Comparison of ENCODE assay signal across 8 cellular contexts in the genomic region with DNA sequence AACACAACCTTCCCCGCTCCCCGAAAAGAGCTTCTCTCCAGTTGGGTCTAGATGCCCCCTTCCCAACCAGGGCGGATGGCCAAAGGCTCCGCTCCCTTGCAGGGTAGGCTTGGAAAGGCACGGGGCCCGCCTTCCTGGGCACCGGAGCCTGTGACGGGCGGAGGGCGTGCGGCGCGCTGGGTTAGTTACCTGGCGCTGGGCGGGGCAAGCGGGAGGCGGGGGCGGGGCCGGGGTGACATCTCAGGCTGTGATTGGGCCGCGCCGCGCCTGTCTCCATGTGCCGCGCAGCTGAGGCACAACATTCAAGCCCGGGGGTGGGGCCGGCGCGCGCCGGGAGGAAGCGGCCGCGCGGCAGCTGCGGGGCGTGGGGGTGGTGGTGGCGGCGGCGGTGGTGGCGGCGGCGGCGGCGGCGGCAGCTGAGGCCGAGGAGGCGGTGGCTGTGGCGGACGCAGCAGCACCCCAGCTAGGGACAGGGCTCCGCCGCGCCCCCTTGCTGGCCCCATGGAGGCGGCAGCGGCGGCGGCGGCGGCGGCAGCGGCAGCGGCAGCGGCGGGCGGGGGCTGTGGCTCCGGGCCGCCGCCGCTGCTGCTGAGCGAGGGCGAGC. TPM values are rescaled to one million over a fixed set of nuclear protein-coding genes. Genes with fewer than 3 reads are reported as not detected.
A peak's percentile ranks its signal among the peaks of the same experiment; 100 is the strongest.
DNase-seq lines count a peak whose midpoint lies in the region; FAIRE-seq and TF ChIP-seq lines count a peak whose summit lies in the region.

A gene (plus strand): TSS at position 298 of the 604 bp plus-strand sequence. CDS start 204 bp downstream, at position 502.

- no peaks in the 10 kb centered on the region for H3K9me3 Mint-ChIP-seq in activated naive CD4-positive, alpha-beta T cell treated with anti-CD3 and anti-CD28 coated beads for 36 hours

- H3K4me1 ChIP-seq in neutrophil (ENCODE audit: control insufficient read depth in 1 of 2, insufficient read depth in 1 of 2, low read depth in 1 of 2, low read length in 1 of 2): peaks cover 3 to 7% of the 10 kb centered on the region in 2 experiments
- H3K4me1 ChIP-seq in subcutaneous abdominal adipose tissue (ENCODE audit: control insufficient read depth in 5 of 5, insufficient read depth in 5 of 5, low read length in 5 of 5): peaks cover 0 to 14% (median 6%) of the 10 kb centered on the region in 5 donors

- H3K27ac ChIP-seq in SK-N-MC (no peak within 1 kb of the TSS), neutrophil (no peak within 1 kb of the TSS), subcutaneous abdominal adipose tissue (ENCODE audit: low read depth, low read length) (no peak within 1 kb of the TSS)

- peak within 1 kb of the TSS; percentile 71 for H3K4me3 Mint-ChIP-seq in activated naive CD4-positive, alpha-beta T cell treated with anti-CD3 and anti-CD28 coated beads for 36 hours

- no peak for TF ChIP-seq CTCF in neutrophil (IDR thresholded peaks at IDR 0.05)

- peaks cover 2% of the 10 kb centered on the region for H3K4me1 Mint-ChIP-seq in activated naive CD4-positive, alpha-beta T cell treated with anti-CD3 and anti-CD28 coated beads for 36 hours (ENCODE audit: low read depth)

- peak; percentile 78 for DNase-seq in Daoy (ENCODE audit: low read depth)
- peak; percentile 45 for DNase-seq in H54 (ENCODE audit: insufficient read length, low spot score)
- peak; percentile 75 for DNase-seq in M059J (ENCODE audit: low read depth)
- no peak for DNase-seq in SK-N-MC (ENCODE audit: low read depth, low spot score)
- peak; percentile 83 for DNase-seq in activated naive CD4-positive, alpha-beta T cell treated with anti-CD3 and anti-CD28 coated beads for 36 hours
- DNase-seq in globus pallidus (ENCODE audit: low spot score): peak; percentile 80

- CTCF ChIA-PET in activated naive CD4-positive, alpha-beta T cell treated with anti-CD3 and anti-CD28 coated beads for 36 hours (lab: Charles Lee): interaction anchor here (0.9 to 1.6 kb wide), 2 partner anchors 66 to 94 kb away, joined by 3 to 7 read pairs; no protein-coding TSS in a partner anchor

- intact Hi-C loops in activated naive CD4-positive, alpha-beta T cell treated with anti-CD3 and anti-CD28 coated beads for 36 hours (cut with micrococcal nuclease): loop anchor here (1.0 to 5.0 kb wide), 6 partner anchors 54 to 1609 kb away; a partner anchor contains a TSS

- H3K9ac ChIP-seq in SK-N-MC (ENCODE audit: insufficient read length): no peak within 1 kb of the TSS
- H3K9ac ChIP-seq in subcutaneous abdominal adipose tissue (ENCODE audit: low read length in 5 of 5): peak within 1 kb of the TSS in 2 of 5 donors; percentile 47 to 51

- H3K4me3 ChIP-seq in SK-N-MC (peak within 1 kb of the TSS; percentile 66), neutrophil (ENCODE audit: low read depth in 1 of 2, low read length in 1 of 2) (peak within 1 kb of the TSS; percentile 62 to 64), subcutaneous abdominal adipose tissue (ENCODE audit: low read depth in 1 of 5, low read length in 5 of 5) (peak within 1 kb of the TSS; percentile 60 to 68 (median 63))

- H3K27me3 ChIP-seq in neutrophil (peaks cover 18% of the 10 kb centered on the region), subcutaneous abdominal adipose tissue (ENCODE audit: control insufficient read depth in 5 of 5, insufficient read depth in 4 of 5, low read length in 5 of 5) (peaks cover 0 to 10% (median 7%) of the 10 kb centered on the region in 5 donors)

- no peak within 1 kb of the TSS for H3K27ac Mint-ChIP-seq in activated naive CD4-positive, alpha-beta T cell treated with anti-CD3 and anti-CD28 coated beads for 36 hours

- no peaks in the 10 kb centered on the region for H3K27me3 Mint-ChIP-seq in activated naive CD4-positive, alpha-beta T cell treated with anti-CD3 and anti-CD28 coated beads for 36 hours (ENCODE audit: low read depth)

- H3K36me3 ChIP-seq in SK-N-MC (ENCODE audit: insufficient read depth, low read length): no peaks in the 10 kb centered on the region
- no peaks in the 10 kb centered on the region for H3K36me3 ChIP-seq in neutrophil
- H3K36me3 ChIP-seq in subcutaneous abdominal adipose tissue (ENCODE audit: control insufficient read depth in 5 of 5, insufficient read depth in 5 of 5, low read length in 5 of 5): no peaks in the 10 kb centered on the region

- TF ChIP-seq POLR2A in H54 (IDR thresholded peaks at IDR 0.05; ENCODE audit: low read depth, low read length): no peak

- FAIRE-seq in H54 (lab: Jason Lieb, UNC): no peak

- H3K9me3 ChIP-seq in SK-N-MC (ENCODE audit: low read depth, low read length): no peaks in the 10 kb centered on the region
- no peaks in the 10 kb centered on the region for H3K9me3 ChIP-seq in neutrophil
- H3K9me3 ChIP-seq in subcutaneous abdominal adipose tissue (ENCODE audit: control insufficient read depth in 5 of 5, low read length in 5 of 5): peaks cover 0 to 7% (median 5%) of the 10 kb centered on the region in 5 donors

- no peaks in the 10 kb centered on the region for H3K36me3 Mint-ChIP-seq in activated naive CD4-positive, alpha-beta T cell treated with anti-CD3 and anti-CD28 coated beads for 36 hours (ENCODE audit: low read depth)

RNA-seq across cellular contexts. Expression of the gene that starts here (rescaled TPM):
- 0.97 and 5.6 TPM in 2 replicates for total RNA-seq in Daoy (2014; rRNA removed; shearing (Covaris generic))
- total RNA-seq in M059J (2014; rRNA removed; shearing (Covaris generic)): 2.2 and 3.3 TPM in 2 replicates
- not detected for total RNA-seq in activated naive CD4-positive, alpha-beta T cell treated with anti-CD3 and anti-CD28 coated beads for 36 hours

Comparison
In these comparisons a context has a peak if more than half of its experiments do, and no peak if none do; other contexts are left out.
1. Peak in DNase-seq in activated naive CD4-positive, alpha-beta T cell treated with anti-CD3 and anti-CD28 coated beads for 36 hours; RNA of the gene not detected or under 1 TPM.